ENCODE assay signal across 12 cellular contexts in genomic region chr5:1930501-1930879, GRCh38. TPM values are rescaled to one million over a fixed set of nuclear protein-coding genes. Genes with fewer than 3 reads are reported as not detected.
A peak's percentile ranks its signal among the peaks of the same experiment; 100 is the strongest.
DNase-seq lines count a peak whose midpoint lies in the region; ATAC-seq and TF ChIP-seq lines count a peak whose summit lies in the region.
"Had no signal": no experiment of that assay in that cellular context is flagged by ENCODE, and none has a peak within 500 bp of the region (broad histone marks: within the 10 kb centered on the region; RNA-seq: fewer than 3 reads in every experiment).

No MANE protein-coding gene starts in this region.

- H3K36me3 ChIP-seq in MG63 = peaks cover 4% of the 10 kb centered on the region
- no peaks in the 10 kb centered on the region for H3K36me3 ChIP-seq in lower lobe of right lung
- H3K36me3 ChIP-seq in thoracic aorta = no peaks in the 10 kb centered on the region

- intact Hi-C loops in lower lobe of right lung (cut with DNase I) = no loop called here

- peaks cover 7% of the 10 kb centered on the region for H3K4me1 Mint-ChIP-seq in endothelial cell (ENCODE audit: unreplicated experiment)

- H3K27ac ChIP-seq in lower lobe of right lung = peak overlapping the region; percentile 56
- peak overlapping the region in 1 of 2 donors; percentile 56 for H3K27ac ChIP-seq in thoracic aorta

- H3K4me1 ChIP-seq in lower lobe of right lung = no peaks in the 10 kb centered on the region
- no peaks in the 10 kb centered on the region for H3K4me1 ChIP-seq in thoracic aorta (ENCODE audit: control insufficient read depth in 1 of 2, low read depth in 2 of 2)

- no peaks in the 10 kb centered on the region for H3K9me3 Mint-ChIP-seq in endothelial cell (ENCODE audit: unreplicated experiment)
- H3K9me3 Mint-ChIP-seq: activated T-cell treated with anti-CD3 and anti-CD28 coated beads, Interleukin-2, amount 50 U/mL, for 24 hours had no signal

- POLR2A ChIA-PET in GM10248 (lab: Yijun Ruan, JAX) = no interaction called here

- peaks cover 3% of the 10 kb centered on the region for H3K36me3 Mint-ChIP-seq in endothelial cell (ENCODE audit: low read depth, unreplicated experiment)

- no peak overlapping the region for H3K4me3 Mint-ChIP-seq in endothelial cell (ENCODE audit: unreplicated experiment)
- H3K4me3 Mint-ChIP-seq: activated T-cell treated with anti-CD3 and anti-CD28 coated beads, Interleukin-2, amount 50 U/mL, for 24 hours had no signal

- TF ChIP-seq CTCF in endothelial cell (IDR thresholded peaks at IDR 0.05; ENCODE audit: unreplicated experiment) = no peak
- TF ChIP-seq CTCF in lower lobe of right lung (IDR thresholded peaks at IDR 0.05) = no peak
- no peak for TF ChIP-seq CTCF in thoracic aorta (IDR thresholded peaks at IDR 0.05)
- TF ChIP-seq CTCF in GM10248 (IDR thresholded peaks at IDR 0.05; ENCODE audit: control extremely low read depth, extremely low read depth, low read depth, missing control alignments) = no peak

- DNase-seq in MG63 (no peak), endothelial cell (ENCODE audit: low spot score) (peak; percentile 23), lower lobe of right lung (no peak), thoracic aorta (ENCODE audit: low spot score) (no peak), GM10248 (ENCODE audit: extremely low spot score) (no peak), SKM-1 treated with dmso at 0.1 percent for 144 hours (lab: John Stamatoyannopoulos, UW; ENCODE audit: unreplicated experiment) (no peak)
- no peak for DNase-seq in activated CD4-positive, alpha-beta T cell treated with anti-CD3 and anti-CD28 coated beads for 4 hours
- DNase-seq: activated T-cell treated with anti-CD3 and anti-CD28 coated beads, Interleukin-2, amount 50 U/mL, for 24 hours; KBM-7; NCI-H510A treated with DMSO at 0.1 percent for 48 hours; stimulated activated naive CD4-positive, alpha-beta T cell treated with Interleukin-2 at 50 U/mL for 16 hours had no signal

- H3K9me3 ChIP-seq in MG63 (no peaks in the 10 kb centered on the region; the same call in 1 of the 2 replicates), lower lobe of right lung (no peaks in the 10 kb centered on the region), thoracic aorta (no peaks in the 10 kb centered on the region)

- H3K27ac Mint-ChIP-seq in endothelial cell (ENCODE audit: unreplicated experiment) = no peak overlapping the region
- H3K27ac Mint-ChIP-seq: activated T-cell treated with anti-CD3 and anti-CD28 coated beads, Interleukin-2, amount 50 U/mL, for 24 hours had no signal

- CTCF ChIA-PET in GM10248 (lab: Yijun Ruan, JAX) = no interaction called here

- H3K4me3 ChIP-seq in MG63 (peak overlapping the region; percentile 56), lower lobe of right lung (peak overlapping the region; percentile 50), thoracic aorta (peak overlapping the region; percentile 69)

- H3K27me3 Mint-ChIP-seq in endothelial cell (ENCODE audit: unreplicated experiment) = no peaks in the 10 kb centered on the region

- H3K27me3 ChIP-seq in MG63 (no peaks in the 10 kb centered on the region), lower lobe of right lung (ENCODE audit: low read depth) (peaks cover 50% of the 10 kb centered on the region), thoracic aorta (replicated peaks; ENCODE audit: insufficient read depth) (no peaks in the 10 kb centered on the region)

- ATAC-seq in lower lobe of right lung (peak; percentile 32 to 36), thoracic aorta (ENCODE audit: insufficient number of reproducible peaks, low FRiP score, low read depth) (no peak)

RNA-seq across cellular contexts. Expression of gene IRX4, which starts 47.8 kb away (rescaled TPM):
- total RNA-seq in MG63 (2014; rRNA removed; shearing (Covaris generic); ENCODE audit: low replicate concordance) = 0.66 and 5.1 TPM in 2 replicates
- total RNA-seq in endothelial cell (ENCODE audit: unreplicated experiment) (0.72 TPM), lower lobe of right lung (not detected), thoracic aorta (not detected)
- total RNA-seq: dermis microvascular lymphatic vessel endothelial cell had no signal
